Comparison of ENCODE assay signal across 7 cellular contexts in the genomic region with DNA sequence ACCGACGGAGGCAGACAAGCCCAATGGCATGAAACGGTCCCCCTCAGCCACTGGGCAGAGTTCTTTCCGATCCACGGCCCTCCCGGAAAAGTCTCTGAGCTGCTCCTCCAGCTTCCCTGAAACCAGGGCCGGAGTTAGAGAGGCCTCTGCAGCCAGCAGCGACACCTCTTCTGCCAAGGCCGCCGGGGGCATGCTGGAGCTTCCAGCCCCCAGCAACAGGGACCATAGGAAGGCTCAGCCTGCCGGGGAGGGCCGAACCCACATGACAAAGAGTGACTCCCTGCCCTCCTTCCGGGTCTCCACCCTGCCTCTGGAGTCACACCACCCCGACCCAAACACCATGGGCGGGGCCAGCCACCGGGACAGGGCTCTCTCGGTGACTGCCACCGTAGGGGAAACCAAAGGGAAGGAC. TPM values are rescaled to one million over a fixed set of nuclear protein-coding genes. Genes with fewer than 3 reads are reported as not detected.
A peak's percentile ranks its signal among the peaks of the same experiment; 100 is the strongest.
DNase-seq lines count a peak whose midpoint lies in the region; ATAC-seq lines count a peak whose summit lies in the region.

No MANE protein-coding gene starts in this region.

- peak overlapping the region; percentile 91 for H3K4me3 Mint-ChIP-seq in activated T-helper 1 cell treated with anti-CD3 and anti-CD28 coated beads, Interleukin-12 subunit alpha, Interleukin-12 subunit beta, Interleukin-2, Interleukin-4 antibody, amounts not matched to agents 30 ng/mL and 10 ng/mL and 1 ng/mL, durations not matched to agents 14 hours and 24 hours and 36 hours

- H3K27me3 Mint-ChIP-seq in activated T-helper 1 cell treated with anti-CD3 and anti-CD28 coated beads, Interleukin-12 subunit alpha, Interleukin-12 subunit beta, Interleukin-2, Interleukin-4 antibody, amounts not matched to agents 30 ng/mL and 10 ng/mL and 1 ng/mL, durations not matched to agents 14 hours and 24 hours and 36 hours (ENCODE audit: insufficient read depth), result no peaks in the 10 kb centered on the region

- peaks cover 35% of the 10 kb centered on the region for H3K36me3 Mint-ChIP-seq in activated T-helper 1 cell treated with anti-CD3 and anti-CD28 coated beads, Interleukin-12 subunit alpha, Interleukin-12 subunit beta, Interleukin-2, Interleukin-4 antibody, amounts not matched to agents 30 ng/mL and 10 ng/mL and 1 ng/mL, durations not matched to agents 14 hours and 24 hours and 36 hours (ENCODE audit: low read depth)

- peaks cover 72% of the 10 kb centered on the region for H3K4me1 Mint-ChIP-seq in activated T-helper 1 cell treated with anti-CD3 and anti-CD28 coated beads, Interleukin-12 subunit alpha, Interleukin-12 subunit beta, Interleukin-2, Interleukin-4 antibody, amounts not matched to agents 30 ng/mL and 10 ng/mL and 1 ng/mL, durations not matched to agents 14 hours and 24 hours and 36 hours (ENCODE audit: low read depth)

- ATAC-seq in GM21528 (IDR thresholded peaks at IDR 0.05; ENCODE audit: low FRiP score, unreplicated experiment) (peak; percentile 36), left ventricle myocardium superior (peak; percentile 59)

- intact Hi-C loops in activated T-helper 1 cell treated with anti-CD3 and anti-CD28 coated beads, Interleukin-12 subunit alpha, Interleukin-12 subunit beta, Interleukin-2, Interleukin-4 antibody, amounts not matched to agents 30 ng/mL and 10 ng/mL and 1 ng/mL, durations not matched to agents 14 hours and 24 hours and 36 hours (cut with micrococcal nuclease), result loop anchor here (1.0 to 5.0 kb wide), 8 partner anchors 9 to 1721 kb away; partner anchors contain the start of gene PIK3R1
- intact Hi-C loops in left ventricle myocardium superior (cut with micrococcal nuclease), result no loop called here

- peak overlapping the region; percentile 94 for H3K27ac Mint-ChIP-seq in activated T-helper 1 cell treated with anti-CD3 and anti-CD28 coated beads, Interleukin-12 subunit alpha, Interleukin-12 subunit beta, Interleukin-2, Interleukin-4 antibody, amounts not matched to agents 30 ng/mL and 10 ng/mL and 1 ng/mL, durations not matched to agents 14 hours and 24 hours and 36 hours

- DNase-seq in M059J (ENCODE audit: low read depth) (peak; percentile 5), left ventricle myocardium superior (peak; percentile 74), NCI-H1417 (lab: John Stamatoyannopoulos, UW) (no peak), NCI-H82 (lab: John Stamatoyannopoulos, UW) (no peak)
- peak; percentile 77 for DNase-seq in activated T-helper 1 cell treated with anti-CD3 and anti-CD28 coated beads, Interleukin-12 subunit alpha, Interleukin-12 subunit beta, Interleukin-2, Interleukin-4 antibody, amounts not matched to agents 30 ng/mL and 10 ng/mL and 1 ng/mL, durations not matched to agents 14 hours and 24 hours and 36 hours (ENCODE audit: low spot score)
- DNase-seq in stimulated activated CD4-positive, alpha-beta T cell treated with anti-CD3 and anti-CD28 coated beads, Interleukin-15, amount 100 ng/mL, for 24 hours, result peak; percentile 83

- no peaks in the 10 kb centered on the region for H3K9me3 Mint-ChIP-seq in activated T-helper 1 cell treated with anti-CD3 and anti-CD28 coated beads, Interleukin-12 subunit alpha, Interleukin-12 subunit beta, Interleukin-2, Interleukin-4 antibody, amounts not matched to agents 30 ng/mL and 10 ng/mL and 1 ng/mL, durations not matched to agents 14 hours and 24 hours and 36 hours

RNA-seq across cellular contexts. Expression of gene CD180, which starts 30.1 kb away (rescaled TPM):
- 0.05 and 0.07 TPM in 2 replicates for total RNA-seq in M059J (2014; rRNA removed; shearing (Covaris generic))
- total RNA-seq in activated T-helper 1 cell treated with anti-CD3 and anti-CD28 coated beads, Interleukin-12 subunit alpha, Interleukin-12 subunit beta, Interleukin-2, Interleukin-4 antibody, amounts not matched to agents 30 ng/mL and 10 ng/mL and 1 ng/mL, durations not matched to agents 14 hours and 24 hours and 36 hours, result 0.54 and 1.4 TPM in 2 replicates
- 0.64 TPM for total RNA-seq in left ventricle myocardium superior

Comparison
In these comparisons a context has a peak if more than half of its experiments do, and no peak if none do; other contexts are left out.
1. DNase-seq: peak in M059J (single experiment), activated T-helper 1 cell treated with anti-CD3 and anti-CD28 coated beads, Interleukin-12 subunit alpha, Interleukin-12 subunit beta, Interleukin-2, Interleukin-4 antibody, amounts not matched to agents 30 ng/mL and 10 ng/mL and 1 ng/mL, durations not matched to agents 14 hours and 24 hours and 36 hours (single experiment), left ventricle myocardium superior (single experiment) and stimulated activated CD4-positive, alpha-beta T cell treated with anti-CD3 and anti-CD28 coated beads, Interleukin-15, amount 100 ng/mL, for 24 hours (single experiment); none in NCI-H1417 (0 of 3) and NCI-H82 (single experiment).